In the genomic region with DNA sequence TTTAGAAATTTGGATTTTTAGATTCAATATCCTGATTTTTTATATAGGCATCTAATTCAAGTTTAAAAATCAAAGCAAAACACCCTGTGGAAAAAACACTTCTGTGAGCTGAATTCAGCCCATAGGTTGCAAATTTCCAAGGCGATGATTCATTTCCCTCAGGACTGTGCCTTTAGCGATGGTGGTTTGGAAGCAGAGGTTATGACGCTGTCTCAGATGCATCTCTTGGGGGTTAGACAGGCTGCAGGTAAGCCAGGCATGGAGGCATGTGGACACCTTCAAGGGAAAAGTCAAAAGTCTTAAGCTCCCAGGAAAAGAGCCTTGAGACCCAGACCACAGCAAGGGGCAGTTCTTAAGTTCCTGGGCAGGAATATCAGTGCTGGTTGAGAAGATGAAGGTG, we compare ENCODE assay signal across 19 cellular contexts. TPM values are rescaled to one million over a fixed set of nuclear protein-coding genes. Genes with fewer than 3 reads are reported as not detected.
"Had no signal": no experiment of that assay in that cellular context is flagged by ENCODE, and none has a peak within 500 bp of the region (broad histone marks: within the 10 kb centered on the region; RNA-seq: fewer than 3 reads in every experiment).

No MANE protein-coding gene starts in this region.

- H3K27me3 Mint-ChIP-seq: activated CD4-positive, alpha-beta T cell treated with anti-CD3 and anti-CD28 coated beads, Interleukin-2, amount 10 ng/mL, durations not matched to agents 24 days and 14 days had no signal

- H3K27ac ChIP-seq: epithelial cell of prostate, testis, upper lobe of right lung had no signal

- H3K4me1 Mint-ChIP-seq: brain had no signal

- H3K4me3 ChIP-seq: testis, upper lobe of right lung had no signal

- H3K9me3 Mint-ChIP-seq: activated B cell treated with CpG ODN at 0.5 μM for 24 hours; activated CD4-positive, alpha-beta T cell treated with anti-CD3 and anti-CD28 coated beads, Interleukin-2, amount 10 ng/mL, durations not matched to agents 24 days and 14 days; activated naive CD4-positive, alpha-beta T cell treated with anti-CD3 and anti-CD28 coated beads, Interleukin-2, amount 50 U/mL, for 72 hours; activated T-cell treated with anti-CD3 and anti-CD28 coated beads, Interleukin-2, amount 50 U/mL, for 72 hours; dendritic cell treated with granulocyte-macrophage colony-stimulating factor and Interleukin-4, amounts not matched to agents 40 ng/mL and 50 ng/mL, for 4 days; effector memory CD8-positive, alpha-beta T cell; natural killer cell treated with Interleukin-12 subunit alpha and Interleukin-12 subunit beta and Interleukin-15 and Interleukin-18, amount 100 ng/mL, for 72 hours; stimulated activated naive CD8-positive, alpha-beta T cell treated with anti-CD3 and anti-CD28 coated beads, Interleukin-15, amount 100 ng/mL, for 72 hours; T-helper 1 cell treated with Interleukin-12 subunit alpha and Interleukin-12 subunit beta and Interleukin-4 antibody, amounts not matched to agents 30 μg/mL and 1 μg/mL, for 36 hours had no signal

- H3K4me1 ChIP-seq: testis, upper lobe of right lung had no signal

- H3K9me3 ChIP-seq: testis, upper lobe of right lung had no signal

- H3K27ac Mint-ChIP-seq: activated B cell treated with CpG ODN at 0.5 μM for 24 hours; activated CD4-positive, alpha-beta T cell treated with anti-CD3 and anti-CD28 coated beads, Interleukin-2, amount 10 ng/mL, durations not matched to agents 24 days and 14 days; activated naive CD4-positive, alpha-beta T cell treated with anti-CD3 and anti-CD28 coated beads, Interleukin-2, amount 50 U/mL, for 72 hours; activated T-cell treated with anti-CD3 and anti-CD28 coated beads, Interleukin-2, amount 50 U/mL, for 72 hours; dendritic cell treated with granulocyte-macrophage colony-stimulating factor and Interleukin-4, amounts not matched to agents 40 ng/mL and 50 ng/mL, for 4 days; effector memory CD8-positive, alpha-beta T cell; natural killer cell treated with Interleukin-12 subunit alpha and Interleukin-12 subunit beta and Interleukin-15 and Interleukin-18, amount 100 ng/mL, for 72 hours; stimulated activated naive CD8-positive, alpha-beta T cell treated with anti-CD3 and anti-CD28 coated beads, Interleukin-15, amount 100 ng/mL, for 72 hours; T-helper 1 cell treated with Interleukin-12 subunit alpha and Interleukin-12 subunit beta and Interleukin-4 antibody, amounts not matched to agents 30 μg/mL and 1 μg/mL, for 36 hours had no signal

- H3K36me3 ChIP-seq: upper lobe of right lung had no signal

- H3K27me3 ChIP-seq: testis, upper lobe of right lung had no signal

- H3K4me3 Mint-ChIP-seq: activated B cell treated with CpG ODN at 0.5 μM for 24 hours; activated CD4-positive, alpha-beta T cell treated with anti-CD3 and anti-CD28 coated beads, Interleukin-2, amount 10 ng/mL, durations not matched to agents 24 days and 14 days; activated T-cell treated with anti-CD3 and anti-CD28 coated beads, Interleukin-2, amount 50 U/mL, for 72 hours; brain; dendritic cell treated with granulocyte-macrophage colony-stimulating factor and Interleukin-4, amounts not matched to agents 40 ng/mL and 50 ng/mL, for 4 days; effector memory CD8-positive, alpha-beta T cell; natural killer cell treated with Interleukin-12 subunit alpha and Interleukin-12 subunit beta and Interleukin-15 and Interleukin-18, amount 100 ng/mL, for 72 hours; stimulated activated naive CD8-positive, alpha-beta T cell treated with anti-CD3 and anti-CD28 coated beads, Interleukin-15, amount 100 ng/mL, for 72 hours; T-helper 1 cell treated with Interleukin-12 subunit alpha and Interleukin-12 subunit beta and Interleukin-4 antibody, amounts not matched to agents 30 μg/mL and 1 μg/mL, for 36 hours had no signal

- DNase-seq: activated B cell treated with CpG ODN at 0.5 μM for 24 hours; activated CD4-positive, alpha-beta T cell treated with anti-CD3 and anti-CD28 coated beads, Interleukin-2, amount 10 ng/mL, durations not matched to agents 24 days and 14 days; activated CD8-positive, alpha-beta memory T cell treated with anti-CD3 and anti-CD28 coated beads, Interleukin-2, amount 50 U/mL, for 48 hours; activated gamma-delta T cell; activated T-cell treated with anti-CD3 and anti-CD28 coated beads, Interleukin-2, amount 50 U/mL, for 72 hours; amniotic stem cell; cerebellar nuclear complex; effector memory CD8-positive, alpha-beta T cell; glutamatergic neuron; stimulated activated naive CD8-positive, alpha-beta T cell treated with anti-CD3 and anti-CD28 coated beads, Interleukin-15, amount 100 ng/mL, for 72 hours; testis; upper lobe of right lung had no signal

- ATAC-seq: activated naive CD4-positive, alpha-beta T cell treated with anti-CD3 and anti-CD28 coated beads, Interleukin-2, amount 50 U/mL, for 72 hours; activated T-cell treated with anti-CD3 and anti-CD28 coated beads, Interleukin-2, amount 50 U/mL, for 72 hours; effector memory CD8-positive, alpha-beta T cell; natural killer cell treated with Interleukin-12 subunit alpha and Interleukin-12 subunit beta and Interleukin-15 and Interleukin-18, amount 100 ng/mL, for 72 hours; stimulated activated naive CD8-positive, alpha-beta T cell treated with anti-CD3 and anti-CD28 coated beads, Interleukin-15, amount 100 ng/mL, for 72 hours; upper lobe of right lung had no signal

- H3K36me3 Mint-ChIP-seq: activated naive CD4-positive, alpha-beta T cell treated with anti-CD3 and anti-CD28 coated beads, Interleukin-2, amount 50 U/mL, for 72 hours; brain; natural killer cell treated with Interleukin-12 subunit alpha and Interleukin-12 subunit beta and Interleukin-15 and Interleukin-18, amount 100 ng/mL, for 72 hours had no signal

RNA-seq across cellular contexts. Expression of gene LGI1, which starts 45.8 kb away (rescaled TPM):
- total RNA-seq: activated B cell treated with CpG ODN at 0.5 μM for 24 hours; activated CD4-positive, alpha-beta T cell treated with anti-CD3 and anti-CD28 coated beads, Interleukin-2, amount 10 ng/mL, durations not matched to agents 24 days and 14 days; activated naive CD4-positive, alpha-beta T cell treated with anti-CD3 and anti-CD28 coated beads, Interleukin-2, amount 50 U/mL, for 72 hours; activated T-cell treated with anti-CD3 and anti-CD28 coated beads, Interleukin-2, amount 50 U/mL, for 72 hours; mesenteric fat pad; natural killer cell treated with Interleukin-12 subunit alpha and Interleukin-12 subunit beta and Interleukin-15 and Interleukin-18, amount 100 ng/mL, for 72 hours; upper lobe of right lung had no signal
